In genomic region chr5:72850113-72850512, GRCh38 we compare ENCODE assay signal across 3 cellular contexts.
A peak's percentile ranks its signal among the peaks of the same experiment; 100 is the strongest.
TF ChIP-seq lines count a peak whose summit lies in the region.

No MANE protein-coding gene starts in this region.

TF ChIP-seq in A549, 52 proteins besides CTCF, POLR2A, EP300 and RAD21:
- TF ChIP-seq NFE2L2 (conservative IDR thresholded peaks at IDR 0.05; ENCODE audit: low read length) = no peak
- no peak for TF ChIP-seq ZC3H11A (IDR thresholded peaks at IDR 0.05)
- no peak for TF ChIP-seq ZNF302 (CRISPR knock-in tag; IDR thresholded peaks at IDR 0.05)
- no peak for TF ChIP-seq CBX2 (IDR thresholded peaks at IDR 0.05; ENCODE audit: borderline replicate concordance, low read depth)
- TF ChIP-seq JUNB (IDR thresholded peaks at IDR 0.05) = no peak
- TF ChIP-seq HOXB13 (CRISPR knock-in tag; IDR thresholded peaks at IDR 0.05; ENCODE audit: low read depth) = no peak
- no peak for TF ChIP-seq ESRRA (IDR thresholded peaks at IDR 0.05; ENCODE audit: borderline replicate concordance, low read length)
- TF ChIP-seq EHMT2 (IDR thresholded peaks at IDR 0.05; ENCODE audit: low read depth) = no peak
- no peak for TF ChIP-seq ZSCAN20 (CRISPR knock-in tag; IDR thresholded peaks at IDR 0.05)
- no peak for TF ChIP-seq HES2 (IDR thresholded peaks at IDR 0.05)
TF ChIP-seq in A549: peak in this region for 0.

TF ChIP-seq in HEK293, 187 proteins besides CTCF, POLR2A, EP300 and RAD21:
- no peak for TF ChIP-seq ZNF248 (tag by site-specific recombination; IDR thresholded peaks at IDR 0.05)
- no peak for TF ChIP-seq REST (tag by site-specific recombination; IDR thresholded peaks at IDR 0.05)
- no peak for TF ChIP-seq HIC1 (tag by site-specific recombination; IDR thresholded peaks at IDR 0.05)
- TF ChIP-seq PRDM1 (tag by site-specific recombination; IDR thresholded peaks at IDR 0.05) = peak; percentile 71
- no peak for TF ChIP-seq BCL6B (tag by site-specific recombination; IDR thresholded peaks at IDR 0.05)
- peak; percentile 68; the same call in 1 of the 2 replicates for TF ChIP-seq PRDM6 (tag by site-specific recombination; IDR thresholded peaks at IDR 0.05)

TF ChIP-seq in K562, 482 proteins besides CTCF, POLR2A, EP300 and RAD21:
- TF ChIP-seq FOS (IDR thresholded peaks at IDR 0.05; ENCODE audit: extremely low read depth, insufficient read length) = no peak
- no peak for TF ChIP-seq WHSC1 (IDR thresholded peaks at IDR 0.05; ENCODE audit: low read length)
- TF ChIP-seq POLR3A (IDR thresholded peaks at IDR 0.05; ENCODE audit: borderline replicate concordance, extremely low read depth, insufficient read depth, insufficient read length) = no peak
- no peak for TF ChIP-seq ZNF407 (IDR thresholded peaks at IDR 0.05; ENCODE audit: low read depth)
- TF ChIP-seq ILK (tag; IDR thresholded peaks at IDR 0.05; ENCODE audit: borderline replicate concordance, low read depth) = no peak
- no peak for TF ChIP-seq HCFC1 (IDR thresholded peaks at IDR 0.05; ENCODE audit: low read depth, low read length)
- TF ChIP-seq CCAR2 (IDR thresholded peaks at IDR 0.05; ENCODE audit: low read depth, low read length) = no peak
- TF ChIP-seq ZNF121 (CRISPR knock-in tag; conservative IDR thresholded peaks at IDR 0.05) = no peak
- TF ChIP-seq SMARCA4 (IDR thresholded peaks at IDR 0.05) = no peak
- TF ChIP-seq ZNF507 (tag; conservative IDR thresholded peaks at IDR 0.05) = no peak
- TF ChIP-seq PHB2 (IDR thresholded peaks at IDR 0.05; ENCODE audit: low read depth) = no peak
- no peak for TF ChIP-seq MCM3 (IDR thresholded peaks at IDR 0.05)
- no peak for TF ChIP-seq HEY1 (CRISPR knock-in tag; IDR thresholded peaks at IDR 0.05; ENCODE audit: borderline replicate concordance)
- no peak for TF ChIP-seq ZNF280B (CRISPR knock-in tag; IDR thresholded peaks at IDR 0.05)
- TF ChIP-seq PREB (CRISPR knock-in tag; IDR thresholded peaks at IDR 0.05) = no peak
- no peak for TF ChIP-seq SMAD2 (IDR thresholded peaks at IDR 0.05; ENCODE audit: low read depth, low read length)
- no peak for TF ChIP-seq CBFA2T3 (IDR thresholded peaks at IDR 0.05)
- TF ChIP-seq TAL1 (IDR thresholded peaks at IDR 0.05) = no peak
- no peak for TF ChIP-seq JUN (IDR thresholded peaks at IDR 0.05; ENCODE audit: borderline replicate concordance, low read depth, low read length)
- no peak for TF ChIP-seq JUN (CRISPR knock-in tag; IDR thresholded peaks at IDR 0.05; ENCODE audit: borderline replicate concordance)
